In genomic region chr3:36196058-36196457, GRCh38 we compare ENCODE assay signal across 24 cellular contexts.
DNase-seq lines count a peak whose midpoint lies in the region; ATAC-seq and TF ChIP-seq lines count a peak whose summit lies in the region.
"Had no signal": no experiment of that assay in that cellular context is flagged by ENCODE, and none has a peak within 500 bp of the region (broad histone marks: within the 10 kb centered on the region; RNA-seq: fewer than 3 reads in every experiment).

No MANE protein-coding gene starts in this region.

- no peaks in the 10 kb centered on the region for H3K27me3 ChIP-seq in PC-3 (ENCODE audit: low read length)
- H3K27me3 ChIP-seq in right cardiac atrium (ENCODE audit: control insufficient read depth, insufficient read depth): no peaks in the 10 kb centered on the region
- no peaks in the 10 kb centered on the region for H3K27me3 ChIP-seq in testis
- H3K27me3 ChIP-seq in CD8-positive, alpha-beta T cell (ENCODE audit: insufficient read depth, low read length): no peaks in the 10 kb centered on the region
- H3K27me3 ChIP-seq: BLaER1, Peyer's patch had no signal

- H4K20me1 ChIP-seq in PC-3 (ENCODE audit: low read length): no peaks in the 10 kb centered on the region
- H4K20me1 ChIP-seq: BLaER1 had no signal

- H3K9ac ChIP-seq in PC-3 (ENCODE audit: low read length): no peak overlapping the region
- H3K9ac ChIP-seq: BLaER1 had no signal

- ATAC-seq in PC-3 (peak; percentile 98), right cardiac atrium (no peak)
- no peak for ATAC-seq in CD8-positive, alpha-beta T cell
- ATAC-seq: Right ventricle myocardium inferior had no signal

- no peak overlapping the region for H2AFZ ChIP-seq in PC-3 (ENCODE audit: low read length)

- no peak overlapping the region for H3K4me3 Mint-ChIP-seq in CD8-positive, alpha-beta T cell
- H3K4me3 Mint-ChIP-seq: CD4-positive, alpha-beta T cell had no signal

- no peaks in the 10 kb centered on the region for H3K36me3 ChIP-seq in PC-3 (ENCODE audit: low read depth, low read length)
- H3K36me3 ChIP-seq in testis (ENCODE audit: low read depth, missing control alignments): no peaks in the 10 kb centered on the region
- H3K36me3 ChIP-seq in CD8-positive, alpha-beta T cell (ENCODE audit: insufficient read depth, low read length): no peaks in the 10 kb centered on the region
- H3K36me3 ChIP-seq: BLaER1, Peyer's patch, SJSA1 had no signal

- H3K27ac ChIP-seq in PC-3 (ENCODE audit: low read length): peak overlapping the region; percentile 1; the same call in 1 of the 2 replicates
- no peak overlapping the region for H3K27ac ChIP-seq in right cardiac atrium (ENCODE audit: low read length)
- no peak overlapping the region for H3K27ac ChIP-seq in testis
- no peak overlapping the region for H3K27ac ChIP-seq in CD8-positive, alpha-beta T cell (ENCODE audit: low read depth, low read length)
- H3K27ac ChIP-seq: BLaER1, Peyer's patch, SJSA1 had no signal

- H3K9me3 Mint-ChIP-seq in CD8-positive, alpha-beta T cell: peaks cover 3% of the 10 kb centered on the region
- H3K9me3 Mint-ChIP-seq: CD4-positive, alpha-beta T cell had no signal

- no peak overlapping the region for H3K27ac Mint-ChIP-seq in CD8-positive, alpha-beta T cell
- H3K27ac Mint-ChIP-seq: CD4-positive, alpha-beta T cell had no signal

- H3K9me2 ChIP-seq in PC-3 (replicated peaks; ENCODE audit: low read length): no peaks in the 10 kb centered on the region

- intact Hi-C loops in PC-3 (cut with micrococcal nuclease): no loop called here
- intact Hi-C loops in right cardiac atrium (cut with DNase I): no loop called here
- intact Hi-C loops in testis (cut with DNase I; ENCODE audit: low total_unique reads): no loop called here
- intact Hi-C loops in CD8-positive, alpha-beta T cell (cut with DNase I, micrococcal nuclease): no loop called here

- in situ Hi-C loops in G401 (cut with HindIII; ENCODE audit: low sequenced_read_pairs): no loop called here

- no peak for TF ChIP-seq POLR2A in testis (IDR thresholded peaks at IDR 0.05)

- H3K9me3 ChIP-seq in PC-3 (ENCODE audit: low read length) (no peaks in the 10 kb centered on the region), right cardiac atrium (ENCODE audit: control insufficient read depth, low read length) (no peaks in the 10 kb centered on the region), testis (no peaks in the 10 kb centered on the region)
- no peaks in the 10 kb centered on the region for H3K9me3 ChIP-seq in CD8-positive, alpha-beta T cell (ENCODE audit: low read length)
- H3K9me3 ChIP-seq: BLaER1, Peyer's patch, SJSA1 had no signal

- H3K4me1 ChIP-seq in PC-3 (ENCODE audit: insufficient read depth, low read length) (peaks cover 15% of the 10 kb centered on the region), right cardiac atrium (ENCODE audit: control insufficient read depth, insufficient read depth, low read length) (no peaks in the 10 kb centered on the region), testis (no peaks in the 10 kb centered on the region)
- H3K4me1 ChIP-seq in CD8-positive, alpha-beta T cell (ENCODE audit: insufficient read depth, low read length): no peaks in the 10 kb centered on the region
- H3K4me1 ChIP-seq: BLaER1, Peyer's patch, SJSA1 had no signal

- CTCF ChIA-PET in PC-3 (lab: Charles Lee): interaction anchor here (0.5 kb wide), 1 partner anchor 345 kb away, joined by 3 read pairs; no protein-coding TSS in a partner anchor
- CTCF ChIA-PET in CD8-positive, alpha-beta T cell (lab: Charles Lee): no interaction called here

- POLR2A ChIA-PET in PC-3 (lab: Charles Lee; ENCODE audit: unreplicated experiment): interaction anchor here (0.7 kb wide), 1 partner anchor 17 kb away, joined by 4 read pairs; no protein-coding TSS in a partner anchor
- POLR2A ChIA-PET in CD8-positive, alpha-beta T cell (lab: Charles Lee): no interaction called here

- H3K36me3 Mint-ChIP-seq in CD8-positive, alpha-beta T cell: no peaks in the 10 kb centered on the region

- no peak overlapping the region for H3K4me3 ChIP-seq in PC-3 (ENCODE audit: low read length)
- H3K4me3 ChIP-seq in epithelial cell of esophagus (ENCODE audit: low read length): no peak overlapping the region
- no peak overlapping the region for H3K4me3 ChIP-seq in right cardiac atrium (ENCODE audit: low read length)
- H3K4me3 ChIP-seq in testis: no peak overlapping the region
- H3K4me3 ChIP-seq in CD8-positive, alpha-beta T cell (ENCODE audit: low read depth, low read length): no peak overlapping the region
- H3K4me3 ChIP-seq: BLaER1, Peyer's patch, SJSA1 had no signal

- H3K79me2 ChIP-seq in PC-3 (ENCODE audit: low read length): no peaks in the 10 kb centered on the region

- peak; percentile 43 for DNase-seq in G401 (ENCODE audit: low spot score)
- DNase-seq in PC-3: peak; percentile 88
- DNase-seq in epithelial cell of esophagus (ENCODE audit: low read depth): peak; percentile 43
- peak; percentile 89 for DNase-seq in kidney tubule cell (ENCODE audit: low spot score)
- no peak for DNase-seq in right cardiac atrium
- no peak for DNase-seq in NCI-H2107 treated with DMSO at 0.1 percent for 48 hours (lab: John Stamatoyannopoulos, UW; ENCODE audit: unreplicated experiment)
- DNase-seq in testis: no peak
- DNase-seq in CD8-positive, alpha-beta T cell: no peak
- DNase-seq: Calu3; CD4-positive, alpha-beta T cell; DMS153; GF-D8; H7; MM.1S; NCI-H1048; NCI-H146; NCI-H2029; NCI-H345; NCI-H524 treated with DMSO at 0.1 percent for 48 hours; NCI-H82; Peyer's patch had no signal

- no TSS peak for BruUV-seq in PC-3 (replicated peaks; lab: Mats Ljungman, UMichigan)

- H3F3A ChIP-seq in PC-3 (ENCODE audit: low read length, unreplicated experiment): no peaks in the 10 kb centered on the region

- peak overlapping the region; percentile 14; the same call in 1 of the 2 replicates for H3K4me2 ChIP-seq in PC-3 (ENCODE audit: low read length)
- H3K4me2 ChIP-seq: BLaER1 had no signal

- TF ChIP-seq CTCF in PC-3 (conservative IDR thresholded peaks at IDR 0.05; ENCODE audit: low read depth, low read length): no peak
- no peak for TF ChIP-seq CTCF in epithelial cell of esophagus (IDR thresholded peaks at IDR 0.05; ENCODE audit: insufficient read depth, low read depth, low read length, missing control alignments)
- no peak for TF ChIP-seq CTCF in testis (IDR thresholded peaks at IDR 0.05)
- no peak for TF ChIP-seq CTCF in CD8-positive, alpha-beta T cell (IDR thresholded peaks at IDR 0.05)

- H3K27me3 Mint-ChIP-seq in CD8-positive, alpha-beta T cell (ENCODE audit: low read depth): no peaks in the 10 kb centered on the region

- H3K4me1 Mint-ChIP-seq in CD8-positive, alpha-beta T cell (ENCODE audit: low read depth): no peaks in the 10 kb centered on the region

Comparison
In these comparisons a context has a peak if more than half of its experiments do, and no peak if none do; other contexts are left out.
1. DNase-seq: peak in G401 (single experiment), PC-3 (single experiment), epithelial cell of esophagus (single experiment) and kidney tubule cell (single experiment); none in right cardiac atrium (0 of 3), NCI-H2107 treated with DMSO at 0.1 percent for 48 hours (single experiment), testis (single experiment) and CD8-positive, alpha-beta T cell (0 of 7).